In genomic region chr17:35460354-35460851, GRCh38 we compare ENCODE assay signal across 8 cellular contexts. TPM values are rescaled to one million over a fixed set of nuclear protein-coding genes. Genes with fewer than 3 reads are reported as not detected.
A peak's percentile ranks its signal among the peaks of the same experiment; 100 is the strongest.
DNase-seq lines count a peak whose midpoint lies in the region; ATAC-seq and TF ChIP-seq lines count a peak whose summit lies in the region.

No MANE protein-coding gene starts in this region.

- peak; percentile 78 for ATAC-seq in GM19372 (IDR thresholded peaks at IDR 0.05; ENCODE audit: low read depth, unreplicated experiment)
- ATAC-seq in HG03460 (IDR thresholded peaks at IDR 0.05; ENCODE audit: unreplicated experiment), result peak; percentile 91

- H3K4me3 ChIP-seq in BLaER1 treated with 17β-estradiol and CSF1 and Interleukin-3, amounts not matched to agents 10 nM and 100 nM, result peak overlapping the region; percentile 17 to 65 (median 46); a peak in 18 of 20 replicates
- H3K4me3 ChIP-seq in duodenal mucosa (ENCODE audit: low read depth in 1 of 2, low read length in 2 of 2), result peak overlapping the region; percentile 63

- H3K4me3 Mint-ChIP-seq in nephron progenitor cell (peak overlapping the region; percentile 66), type B pancreatic cell (peak overlapping the region; percentile 78)

- H3K4me2 ChIP-seq in BLaER1 treated with 17β-estradiol and CSF1 and Interleukin-3, amounts not matched to agents 10 nM and 100 nM, result peak overlapping the region; percentile 73 to 93 (median 82)

- TF ChIP-seq CTCF in nephron progenitor cell (IDR thresholded peaks at IDR 0.05), result no peak
- no peak for TF ChIP-seq CTCF in type B pancreatic cell (conservative IDR thresholded peaks at IDR 0.05)

- H3K9ac ChIP-seq in BLaER1 treated with 17β-estradiol and CSF1 and Interleukin-3, amounts not matched to agents 10 nM and 100 nM, result peak overlapping the region in 1 of 11 experiments; percentile 43; a peak in 1 of 22 replicates
- H3K9ac ChIP-seq in duodenal mucosa (ENCODE audit: low read depth in 1 of 2, low read length in 2 of 2), result peak overlapping the region in 1 of 2 donors; percentile 25

- H3K27ac Mint-ChIP-seq in nephron progenitor cell (no peak overlapping the region), type B pancreatic cell (no peak overlapping the region)

- H3K9me3 ChIP-seq in BLaER1 treated with 17β-estradiol and CSF1 and Interleukin-3, amounts not matched to agents 10 nM and 100 nM (replicated peaks in 1 of 11), result 0 out of 22 replicates have a peak, but pooled peaks cover 0 to 4% (median 0%) of the 10 kb centered on the region in 11 experiments
- no peaks in the 10 kb centered on the region for H3K9me3 ChIP-seq in duodenal mucosa (ENCODE audit: control insufficient read depth in 1 of 2, low read length in 2 of 2)

- no peaks in the 10 kb centered on the region for H4K20me1 ChIP-seq in BLaER1 treated with 17β-estradiol and CSF1 and Interleukin-3, amounts not matched to agents 10 nM and 100 nM

- peaks cover 0 to 21% (median 0%) of the 10 kb centered on the region in 11 experiments; a peak in 7 of 22 replicates for H3K27me3 ChIP-seq in BLaER1 treated with 17β-estradiol and CSF1 and Interleukin-3, amounts not matched to agents 10 nM and 100 nM
- no peaks in the 10 kb centered on the region for H3K27me3 ChIP-seq in duodenal mucosa (ENCODE audit: control insufficient read depth in 1 of 2, insufficient read depth in 2 of 2, low read length in 2 of 2)

- H3K27ac ChIP-seq in BLaER1 treated with 17β-estradiol and CSF1 and Interleukin-3, amounts not matched to agents 10 nM and 100 nM, result no peak overlapping the region
- H3K27ac ChIP-seq in duodenal mucosa (ENCODE audit: low read depth, low read length), result no peak overlapping the region

- H3K9me3 Mint-ChIP-seq in nephron progenitor cell (peaks cover 7% of the 10 kb centered on the region), type B pancreatic cell (no peaks in the 10 kb centered on the region)

- DNase-seq in activated CD4-positive, CD25-positive, alpha-beta regulatory T cell treated with anti-CD3 and anti-CD28 coated beads, Interleukin-2, amount 50 U/mL, for 16 hours (ENCODE audit: low read depth, low spot score), result peak; percentile 13
- peak; percentile 72 for DNase-seq in nephron progenitor cell
- DNase-seq in type B pancreatic cell (ENCODE audit: extremely low spot score, unreplicated experiment), result no peak
- no peak for DNase-seq in RKO (ENCODE audit: low spot score)

- no peaks in the 10 kb centered on the region for H3K36me3 ChIP-seq in BLaER1 treated with 17β-estradiol and CSF1 and Interleukin-3, amounts not matched to agents 10 nM and 100 nM
- H3K36me3 ChIP-seq in duodenal mucosa (ENCODE audit: control insufficient read depth in 1 of 2, insufficient read depth in 2 of 2, low read length in 2 of 2), result no peaks in the 10 kb centered on the region

- H3K27me3 Mint-ChIP-seq in nephron progenitor cell (ENCODE audit: low read depth, poor library complexity), result peaks cover 95% of the 10 kb centered on the region
- H3K27me3 Mint-ChIP-seq in type B pancreatic cell, result peaks cover 80% of the 10 kb centered on the region

- peaks cover 0 to 20% (median 14%) of the 10 kb centered on the region in 10 experiments; a peak in 17 of 20 replicates for H3K4me1 ChIP-seq in BLaER1 treated with 17β-estradiol and CSF1 and Interleukin-3, amounts not matched to agents 10 nM and 100 nM
- peaks cover 5 to 6% of the 10 kb centered on the region in 2 donors for H3K4me1 ChIP-seq in duodenal mucosa (ENCODE audit: control insufficient read depth in 1 of 2, insufficient read depth in 2 of 2, low read length in 2 of 2)

- peaks cover 4% of the 10 kb centered on the region for H3K4me1 Mint-ChIP-seq in nephron progenitor cell
- H3K4me1 Mint-ChIP-seq in type B pancreatic cell (ENCODE audit: unreplicated experiment), result no peaks in the 10 kb centered on the region

- H3K36me3 Mint-ChIP-seq in nephron progenitor cell (ENCODE audit: low read depth) (no peaks in the 10 kb centered on the region), type B pancreatic cell (no peaks in the 10 kb centered on the region)

RNA-seq across cellular contexts. Expression of gene SLFN13, which starts 11.8 kb away (rescaled TPM):
- total RNA-seq in type B pancreatic cell (ENCODE audit: low replicate concordance), result 14.3 and 17.1 TPM in 2 replicates

RNA-seq across cellular contexts. Expression of gene SLFN12, which starts 28.1 kb away (rescaled TPM):
- 5.2 and 6.6 TPM in 2 replicates for total RNA-seq in type B pancreatic cell (ENCODE audit: low replicate concordance)

Comparison
In these comparisons a context has a peak if more than half of its experiments do, and no peak if none do; other contexts are left out.
1. DNase-seq: peak in activated CD4-positive, CD25-positive, alpha-beta regulatory T cell treated with anti-CD3 and anti-CD28 coated beads, Interleukin-2, amount 50 U/mL, for 16 hours (single experiment) and nephron progenitor cell (single experiment); none in type B pancreatic cell (single experiment) and RKO (single experiment).